ENCODE assay signal across 1 cellular context in the genomic region with DNA sequence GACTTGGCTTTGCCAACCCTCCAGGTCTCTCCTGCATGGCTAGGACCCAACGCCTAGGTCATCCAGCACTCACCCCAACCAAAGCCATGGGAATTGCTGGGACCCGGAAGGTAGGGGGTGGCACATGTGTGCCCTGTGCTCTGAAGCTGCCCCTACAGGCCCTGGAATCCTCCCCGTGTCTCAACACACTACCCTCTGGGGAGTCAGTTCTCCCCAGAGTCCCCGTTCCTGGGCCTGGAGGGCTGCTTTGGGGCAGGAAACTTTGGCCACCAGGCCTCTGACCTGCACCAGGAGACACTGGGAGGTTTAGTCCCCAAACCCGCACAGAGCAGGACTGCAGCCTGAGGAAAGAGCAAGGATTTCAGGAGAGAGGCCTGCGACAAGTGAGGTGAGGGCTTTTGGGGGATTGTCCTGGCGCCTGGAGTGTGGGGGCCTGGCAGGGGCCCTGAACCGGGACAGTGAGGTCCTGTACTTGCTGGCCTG.
TF ChIP-seq lines count a peak whose summit lies in the region.

No MANE protein-coding gene starts in this region.

TF ChIP-seq in endothelial cell of umbilical vein, 7 proteins besides CTCF, POLR2A, EP300 and RAD21:
- TF ChIP-seq, protein P1, sequence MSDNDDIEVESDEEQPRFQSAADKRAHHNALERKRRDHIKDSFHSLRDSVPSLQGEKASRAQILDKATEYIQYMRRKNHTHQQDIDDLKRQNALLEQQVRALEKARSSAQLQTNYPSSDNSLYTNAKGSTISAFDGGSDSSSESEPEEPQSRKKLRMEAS (IDR thresholded peaks at IDR 0.05; ENCODE audit: insufficient read depth, insufficient read length) = no peak
- TF ChIP-seq GATA2 (IDR thresholded peaks at IDR 0.05; ENCODE audit: insufficient read depth, insufficient read length, low read depth, low read length) = no peak
- no peak for TF ChIP-seq FOS (IDR thresholded peaks at IDR 0.05; ENCODE audit: borderline replicate concordance, insufficient read depth, low read length)
- no peak for TF ChIP-seq POLR2AphosphoS5 (IDR thresholded peaks at IDR 0.05; ENCODE audit: insufficient read depth, low read depth, low read length)
- no peak for TF ChIP-seq JUN (IDR thresholded peaks at IDR 0.05; ENCODE audit: borderline replicate concordance, insufficient read depth, insufficient read length, low read depth)
- TF ChIP-seq EZH2 (IDR thresholded peaks at IDR 0.05; ENCODE audit: borderline replicate concordance, low read depth, low read length, severe bottlenecking) = no peak
- TF ChIP-seq MYC (IDR thresholded peaks at IDR 0.05; ENCODE audit: low read depth, low read length) = no peak
